Comparison of ENCODE assay signal across 17 cellular contexts in the genomic region with DNA sequence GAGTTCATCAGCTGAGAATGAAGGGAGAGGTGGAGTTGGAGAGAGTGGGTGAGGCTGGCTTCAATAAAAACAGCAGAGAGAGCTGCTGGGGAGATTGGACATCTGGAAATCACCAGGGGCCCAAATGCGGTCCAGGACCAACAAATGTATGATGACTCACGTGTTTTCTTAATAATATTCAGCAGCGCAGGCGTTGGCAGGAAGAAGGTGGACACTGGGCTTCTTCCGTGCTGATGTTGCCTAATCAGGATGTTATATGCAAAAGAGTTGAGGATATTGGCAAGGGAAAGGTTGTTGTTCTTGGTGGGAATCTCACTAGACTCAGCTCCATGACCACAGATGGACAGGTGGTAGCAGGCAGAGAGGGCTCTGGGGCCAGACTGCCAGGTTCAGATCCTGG. TPM values are rescaled to one million over a fixed set of nuclear protein-coding genes. Genes with fewer than 3 reads are reported as not detected.
A peak's percentile ranks its signal among the peaks of the same experiment; 100 is the strongest.
DNase-seq lines count a peak whose midpoint lies in the region; ATAC-seq and TF ChIP-seq lines count a peak whose summit lies in the region.
"Had no signal": no experiment of that assay in that cellular context is flagged by ENCODE, and none has a peak within 500 bp of the region (broad histone marks: within the 10 kb centered on the region; RNA-seq: fewer than 3 reads in every experiment).

No MANE protein-coding gene starts in this region.

- DNase-seq in Daoy (ENCODE audit: low read depth) (peak; percentile 85), RPMI7951 (ENCODE audit: low read depth) (peak; percentile 95), epithelial cell of esophagus (ENCODE audit: low read depth) (peak; percentile 91), psoas muscle (peak; percentile 19 to 54), occipital lobe (lab: John Stamatoyannopoulos, UW) (no peak), NCI-H226 (no peak), OCI-M2 (lab: John Stamatoyannopoulos, UW; ENCODE audit: unreplicated experiment) (no peak)
- DNase-seq: activated CD8-positive, alpha-beta memory T cell treated with anti-CD3 and anti-CD28 coated beads for 24 hours; activated naive CD8-positive, alpha-beta T cell treated with anti-CD3 and anti-CD28 coated beads for 36 hours; KG1; NCI-H2081 treated with DMSO at 0.1 percent for 48 hours; sigmoid colon had no signal

- TF ChIP-seq CTCF in epithelial cell of esophagus (IDR thresholded peaks at IDR 0.05; ENCODE audit: insufficient read depth, low read depth, low read length, missing control alignments) (no peak), psoas muscle (IDR thresholded peaks at IDR 0.05) (no peak)

- intact Hi-C loops in psoas muscle (cut with DNase I) = no loop called here

- H3K4me3 ChIP-seq in epithelial cell of esophagus (ENCODE audit: low read length) (no peak overlapping the region), psoas muscle (no peak overlapping the region)
- H3K4me3 ChIP-seq: sigmoid colon, vagina had no signal

- ATAC-seq in psoas muscle (peak in 1 of 4 donors; percentile 37), GM18873 (IDR thresholded peaks at IDR 0.05; ENCODE audit: low FRiP score, unreplicated experiment) (no peak)

- H3K27ac ChIP-seq in psoas muscle = no peak overlapping the region
- H3K27ac ChIP-seq: sigmoid colon, vagina had no signal

- H3K4me1 ChIP-seq in psoas muscle = no peaks in the 10 kb centered on the region
- H3K4me1 ChIP-seq: sigmoid colon, vagina had no signal

- 57 to 71% (median 65%) methylated on average over 5 of the region's 5 CpGs for WGBS in psoas muscle, 3 donors

- H3K36me3 ChIP-seq in psoas muscle (ENCODE audit: insufficient read depth in 1 of 2, low read depth in 1 of 2) = no peaks in the 10 kb centered on the region
- H3K36me3 ChIP-seq: sigmoid colon, vagina had no signal

- no peaks in the 10 kb centered on the region for H3K27me3 ChIP-seq in psoas muscle (ENCODE audit: insufficient read depth in 3 of 3, low read length in 2 of 3)
- H3K27me3 ChIP-seq: sigmoid colon, vagina had no signal

- H3K9me3 ChIP-seq in psoas muscle = no peaks in the 10 kb centered on the region
- H3K9me3 ChIP-seq: vagina had no signal

RNA-seq across cellular contexts. Expression of gene PLA2R1, which starts 12.8 kb away (rescaled TPM):
- total RNA-seq in Daoy (2014; rRNA removed; shearing (Covaris generic)) = 0.68 and 1.4 TPM in 2 replicates
- 6.9 and 7.6 TPM in 2 replicates for total RNA-seq in RPMI7951 (2014; rRNA removed; shearing (Covaris generic))
- total RNA-seq in psoas muscle (under 1 TPM; 0.26 to 0.97 (median 0.61) TPM), occipital lobe (1.7 TPM)
- polyA plus RNA-seq in psoas muscle = under 1 TPM; 0.17 to 0.21 (median 0.20) TPM
- total RNA-seq: activated naive CD8-positive, alpha-beta T cell treated with anti-CD3 and anti-CD28 coated beads for 36 hours; OCI-LY7; T-helper 2 cell treated with Interferon-gamma antibody and Interleukin-4, amounts not matched to agents 100 ng/mL and 5 ng/mL, for 36 hours had no signal
- polyA plus RNA-seq: CD14-positive monocyte had no signal

Comparison
In these comparisons a context has a peak if more than half of its experiments do, and no peak if none do; other contexts are left out.
1. DNase-seq: peak in Daoy (single experiment), RPMI7951 (single experiment), epithelial cell of esophagus (single experiment) and psoas muscle (2 of 2); none in occipital lobe (single experiment), NCI-H226 (single experiment) and OCI-M2 (single experiment).